In the genomic region with DNA sequence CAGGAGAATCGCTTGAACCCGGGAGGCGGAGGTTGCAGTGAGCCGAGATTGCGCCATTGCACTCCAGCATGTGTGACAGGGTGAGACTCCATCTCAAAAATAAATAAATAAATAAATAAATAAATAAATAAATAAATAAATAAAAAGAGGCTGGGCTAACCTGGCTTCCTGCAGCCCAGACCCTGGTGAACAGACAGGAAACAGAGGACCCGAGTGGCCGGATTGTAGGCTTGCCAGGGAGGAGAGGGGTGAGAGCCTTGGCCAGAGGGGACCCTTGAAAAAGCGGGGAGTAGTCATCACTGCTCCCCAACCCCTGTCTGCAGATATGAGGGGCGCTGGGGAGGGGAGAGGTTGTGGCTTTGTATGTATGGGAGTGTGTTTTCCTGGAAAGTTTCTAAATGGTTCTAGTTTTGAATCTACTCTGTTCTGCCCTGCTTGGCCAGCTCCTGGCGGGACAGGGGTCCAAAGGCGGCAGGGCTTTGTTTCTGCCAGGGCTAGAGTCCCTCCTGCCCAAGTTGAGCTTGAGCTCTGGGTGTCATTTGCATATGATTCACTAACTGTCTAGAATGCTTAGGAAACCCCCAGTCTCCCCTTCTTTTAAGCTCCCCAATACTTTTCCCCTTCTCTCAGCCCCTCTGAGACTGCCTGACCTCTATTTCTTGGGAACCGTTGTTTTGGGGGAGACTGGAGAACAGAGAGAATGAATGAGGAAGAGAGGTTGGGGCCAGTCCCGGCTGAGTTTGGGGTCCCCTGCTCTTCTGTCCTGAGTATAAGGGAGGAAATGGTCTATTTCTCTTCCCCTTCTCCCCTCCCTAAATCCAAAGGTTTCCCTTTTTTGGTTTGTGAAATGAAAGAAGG, we compare ENCODE assay signal across 10 cellular contexts. TPM values are rescaled to one million over a fixed set of nuclear protein-coding genes. Genes with fewer than 3 reads are reported as not detected.
DNase-seq lines count a peak whose midpoint lies in the region; ATAC-seq and TF ChIP-seq lines count a peak whose summit lies in the region.
"Had no signal": no experiment of that assay in that cellular context is flagged by ENCODE, and none has a peak within 500 bp of the region (broad histone marks: within the 10 kb centered on the region; RNA-seq: fewer than 3 reads in every experiment).

No MANE protein-coding gene starts in this region.

- peak; percentile 81 for DNase-seq in activated CD4-positive, alpha-beta T cell treated with anti-CD3 and anti-CD28 coated beads, Interleukin-2, amount 10 ng/mL, durations not matched to agents 24 days and 14 days
- DNase-seq in activated CD4-positive, alpha-beta T cell treated with anti-CD3 and anti-CD28 coated beads for 48 hours = no peak
- DNase-seq in activated CD4-positive, alpha-beta memory T cell treated with anti-CD3 and anti-CD28 coated beads for 36 hours = peak; percentile 56
- DNase-seq in right cardiac atrium (peak; percentile 19 to 53 (median 30)), testis (no peak), NCI-H526 treated with DMSO at 0.1 percent for 48 hours (lab: John Stamatoyannopoulos, UW) (no peak), NCI-H82 (lab: John Stamatoyannopoulos, UW) (no peak)
- no peak for DNase-seq in stimulated activated CD8-positive, alpha-beta memory T cell treated with anti-CD3 and anti-CD28 coated beads, Interleukin-4, amount 100 ng/mL, for 48 hours
- DNase-seq: ACHN, NCI-H526 had no signal

- peak overlapping the region; percentile 98 for H3K27ac Mint-ChIP-seq in activated CD4-positive, alpha-beta T cell treated with anti-CD3 and anti-CD28 coated beads, Interleukin-2, amount 10 ng/mL, durations not matched to agents 24 days and 14 days
- peak overlapping the region; percentile 99 for H3K27ac Mint-ChIP-seq in activated CD4-positive, alpha-beta memory T cell treated with anti-CD3 and anti-CD28 coated beads for 36 hours

- no peaks in the 10 kb centered on the region for H3K27me3 ChIP-seq in right cardiac atrium (ENCODE audit: control insufficient read depth, insufficient read depth)
- H3K27me3 ChIP-seq in testis = no peaks in the 10 kb centered on the region

- CTCF ChIA-PET in activated CD4-positive, alpha-beta memory T cell treated with anti-CD3 and anti-CD28 coated beads for 36 hours (lab: Charles Lee) = interaction anchor here (1.1 to 6.9 kb wide), 7 partner anchors 9 to 37 kb away, joined by 3 to 34 read pairs (median 6); no protein-coding TSS in a partner anchor

- H3K27ac ChIP-seq in right cardiac atrium (ENCODE audit: low read length) = peak overlapping the region; percentile 57
- H3K27ac ChIP-seq in testis = peak overlapping the region; percentile 7 to 42

- H3K4me3 Mint-ChIP-seq in activated CD4-positive, alpha-beta T cell treated with anti-CD3 and anti-CD28 coated beads, Interleukin-2, amount 10 ng/mL, durations not matched to agents 24 days and 14 days = peak overlapping the region; percentile 85
- H3K4me3 Mint-ChIP-seq in activated CD4-positive, alpha-beta memory T cell treated with anti-CD3 and anti-CD28 coated beads for 36 hours = peak overlapping the region; percentile 74

- H3K36me3 Mint-ChIP-seq in activated CD4-positive, alpha-beta T cell treated with anti-CD3 and anti-CD28 coated beads, Interleukin-2, amount 10 ng/mL, durations not matched to agents 24 days and 14 days (ENCODE audit: low read depth) = peaks cover 9% of the 10 kb centered on the region
- no peaks in the 10 kb centered on the region for H3K36me3 Mint-ChIP-seq in activated CD4-positive, alpha-beta memory T cell treated with anti-CD3 and anti-CD28 coated beads for 36 hours

- POLR2A ChIA-PET in activated CD4-positive, alpha-beta memory T cell treated with anti-CD3 and anti-CD28 coated beads for 36 hours (lab: Charles Lee) = interaction anchor here (0.7 to 2.4 kb wide), 7 partner anchors 8 to 304 kb away, joined by 3 to 8 read pairs (median 3); no protein-coding TSS in a partner anchor

- H3K9me3 ChIP-seq in right cardiac atrium (ENCODE audit: control insufficient read depth, low read length) (no peaks in the 10 kb centered on the region), testis (no peaks in the 10 kb centered on the region)

- no peak overlapping the region for H3K4me3 ChIP-seq in right cardiac atrium (ENCODE audit: low read length)
- no peak overlapping the region for H3K4me3 ChIP-seq in testis

- peaks cover 2% of the 10 kb centered on the region for H3K27me3 Mint-ChIP-seq in activated CD4-positive, alpha-beta T cell treated with anti-CD3 and anti-CD28 coated beads, Interleukin-2, amount 10 ng/mL, durations not matched to agents 24 days and 14 days
- peaks cover 2% of the 10 kb centered on the region for H3K27me3 Mint-ChIP-seq in activated CD4-positive, alpha-beta memory T cell treated with anti-CD3 and anti-CD28 coated beads for 36 hours

- H3K36me3 ChIP-seq in testis (ENCODE audit: low read depth, missing control alignments) = no peaks in the 10 kb centered on the region

- intact Hi-C loops in activated CD4-positive, alpha-beta T cell treated with anti-CD3 and anti-CD28 coated beads, Interleukin-2, amount 10 ng/mL, durations not matched to agents 24 days and 14 days (cut with micrococcal nuclease) = loop anchor here (1.0 kb wide), 1 partner anchor 7 kb away; no protein-coding TSS in a partner anchor
- intact Hi-C loops in activated CD4-positive, alpha-beta memory T cell treated with anti-CD3 and anti-CD28 coated beads for 36 hours (cut with micrococcal nuclease) = no loop called here
- intact Hi-C loops in right cardiac atrium (cut with DNase I) = no loop called here
- intact Hi-C loops in testis (cut with DNase I; ENCODE audit: low total_unique reads) = no loop called here

- no peak for TF ChIP-seq CTCF in testis (IDR thresholded peaks at IDR 0.05)

- H3K4me1 ChIP-seq in right cardiac atrium (ENCODE audit: control insufficient read depth, insufficient read depth, low read length) (peaks cover 61% of the 10 kb centered on the region), testis (peaks cover 96% of the 10 kb centered on the region)

- no peak for ATAC-seq in right cardiac atrium

- 70% methylated on average over 13 of the region's 13 CpGs for WGBS in right cardiac atrium
- WGBS in testis, 2 donors = 75 to 82% methylated on average over 13 of the region's 13 CpGs

- no peaks in the 10 kb centered on the region for H3K9me3 Mint-ChIP-seq in activated CD4-positive, alpha-beta T cell treated with anti-CD3 and anti-CD28 coated beads, Interleukin-2, amount 10 ng/mL, durations not matched to agents 24 days and 14 days
- no peaks in the 10 kb centered on the region for H3K9me3 Mint-ChIP-seq in activated CD4-positive, alpha-beta memory T cell treated with anti-CD3 and anti-CD28 coated beads for 36 hours

- peaks cover 88% of the 10 kb centered on the region for H3K4me1 Mint-ChIP-seq in activated CD4-positive, alpha-beta T cell treated with anti-CD3 and anti-CD28 coated beads, Interleukin-2, amount 10 ng/mL, durations not matched to agents 24 days and 14 days
- H3K4me1 Mint-ChIP-seq in activated CD4-positive, alpha-beta memory T cell treated with anti-CD3 and anti-CD28 coated beads for 36 hours (ENCODE audit: low read depth) = peaks cover 95% of the 10 kb centered on the region

- TF ChIP-seq POLR2A in testis (IDR thresholded peaks at IDR 0.05) = no peak

RNA-seq across cellular contexts. Expression of a gene that starts 16.4 kb away (rescaled TPM):
- 24.0 and 26.2 TPM in 2 replicates for total RNA-seq in activated CD4-positive, alpha-beta T cell treated with anti-CD3 and anti-CD28 coated beads, Interleukin-2, amount 10 ng/mL, durations not matched to agents 24 days and 14 days
- 10 to 100 TPM; 31.2 TPM for total RNA-seq in activated CD4-positive, alpha-beta memory T cell treated with anti-CD3 and anti-CD28 coated beads for 36 hours
- total RNA-seq in right cardiac atrium = 10 to 100 TPM; 26.2 to 39.0 (median 29.1) TPM
- 28.3 TPM for polyA plus RNA-seq in right cardiac atrium
- total RNA-seq in testis = 10 to 100 TPM; 65.5 to 66.0 TPM
- polyA plus RNA-seq in testis (ENCODE audit: insufficient read depth, low read depth, low replicate concordance) = 49.8 TPM

RNA-seq across cellular contexts. Expression of a gene that starts 37.7 kb away (rescaled TPM):
- 139 and 142 TPM in 2 replicates for total RNA-seq in activated CD4-positive, alpha-beta T cell treated with anti-CD3 and anti-CD28 coated beads, Interleukin-2, amount 10 ng/mL, durations not matched to agents 24 days and 14 days
- total RNA-seq in activated CD4-positive, alpha-beta memory T cell treated with anti-CD3 and anti-CD28 coated beads for 36 hours = 10 to 100 TPM; 95.6 to 95.7 TPM
- total RNA-seq in right cardiac atrium (1 to 10 TPM; 1.0 to 1.8 (median 1.3) TPM), testis (10 to 100 TPM; 12.4 to 22.8 TPM)
- polyA plus RNA-seq in right cardiac atrium (0.36 TPM), testis (ENCODE audit: insufficient read depth, low read depth, low replicate concordance) (14.7 TPM)

RNA-seq across cellular contexts. Expression of a gene that starts 39.2 kb away (rescaled TPM):
- total RNA-seq in activated CD4-positive, alpha-beta T cell treated with anti-CD3 and anti-CD28 coated beads, Interleukin-2, amount 10 ng/mL, durations not matched to agents 24 days and 14 days = 0.23 and 0.38 TPM in 2 replicates
- under 1 TPM in 1 of 2 experiments, not detected in 1; 0.27 TPM for total RNA-seq in activated CD4-positive, alpha-beta memory T cell treated with anti-CD3 and anti-CD28 coated beads for 36 hours
- total RNA-seq in right cardiac atrium = 1 to 10 TPM in 1 of 4 donors, under 1 TPM in 3; 0.74 to 1.4 (median 0.86) TPM
- polyA plus RNA-seq in right cardiac atrium = 0.27 TPM
- total RNA-seq in testis = 1 to 10 TPM; 2.1 to 2.6 TPM
- polyA plus RNA-seq in testis (ENCODE audit: insufficient read depth, low read depth, low replicate concordance) = not detected

Comparison
In these comparisons a context has a peak if more than half of its experiments do, and no peak if none do; other contexts are left out.
1. DNase-seq: peak in activated CD4-positive, alpha-beta T cell treated with anti-CD3 and anti-CD28 coated beads, Interleukin-2, amount 10 ng/mL, durations not matched to agents 24 days and 14 days (single experiment), activated CD4-positive, alpha-beta memory T cell treated with anti-CD3 and anti-CD28 coated beads for 36 hours (single experiment) and right cardiac atrium (3 of 3); none in activated CD4-positive, alpha-beta T cell treated with anti-CD3 and anti-CD28 coated beads for 48 hours (single experiment), testis (single experiment), stimulated activated CD8-positive, alpha-beta memory T cell treated with anti-CD3 and anti-CD28 coated beads, Interleukin-4, amount 100 ng/mL, for 48 hours (single experiment), NCI-H526 treated with DMSO at 0.1 percent for 48 hours (single experiment) and NCI-H82 (single experiment).
2. RNA of a gene that starts 37.7 kb away (total RNA-seq): 139 to 142 TPM in activated CD4-positive, alpha-beta T cell treated with anti-CD3 and anti-CD28 coated beads, Interleukin-2, amount 10 ng/mL, durations not matched to agents 24 days and 14 days, 95.6 to 95.7 TPM in activated CD4-positive, alpha-beta memory T cell treated with anti-CD3 and anti-CD28 coated beads for 36 hours and 12.4 to 22.8 TPM in testis; 1.0 to 1.8 TPM in right cardiac atrium; every median in the first group is over 4 times any median in the second.